In the genomic region with DNA sequence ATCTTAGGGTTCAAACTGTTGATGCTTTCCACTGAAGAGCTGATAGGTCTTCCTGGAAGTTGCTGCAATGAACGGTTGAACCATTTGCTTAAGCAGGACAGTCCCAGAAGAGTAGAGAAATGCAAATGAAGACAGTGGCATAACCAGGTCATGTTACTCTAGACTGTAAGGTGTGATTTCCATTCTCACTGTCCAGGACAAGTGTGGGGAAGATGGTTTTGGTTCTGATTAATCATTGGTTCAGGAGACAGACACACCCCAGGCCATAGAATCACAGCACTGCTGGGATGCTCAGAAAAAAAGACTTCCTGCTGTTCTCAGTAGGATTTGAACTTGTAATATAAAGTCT, we compare ENCODE assay signal across 18 cellular contexts. TPM values are rescaled to one million over a fixed set of nuclear protein-coding genes. Genes with fewer than 3 reads are reported as not detected.
DNase-seq lines count a peak whose midpoint lies in the region; ATAC-seq lines count a peak whose summit lies in the region.
"Had no signal": no experiment of that assay in that cellular context is flagged by ENCODE, and none has a peak within 500 bp of the region (broad histone marks: within the 10 kb centered on the region; RNA-seq: fewer than 3 reads in every experiment).

No MANE protein-coding gene starts in this region.

- peak overlapping the region; percentile 83 for H3K27ac Mint-ChIP-seq in activated CD4-positive, alpha-beta T cell treated with anti-CD3 and anti-CD28 coated beads for 36 hours
- no peak overlapping the region for H3K27ac Mint-ChIP-seq in activated CD4-positive, alpha-beta T cell treated with anti-CD3 and anti-CD28 coated beads, Interleukin-2, amount 10 ng/mL, durations not matched to agents 7 days and 5 days
- H3K27ac Mint-ChIP-seq in activated T-helper 2 cell treated with anti-CD3 and anti-CD28 coated beads, Interferon-gamma antibody, Interleukin-2, Interleukin-4, amounts not matched to agents 10 μg/mL and 5 μg/mL and 100 μg/mL, durations not matched to agents 14 hours and 24 hours and 36 hours, result peak overlapping the region; percentile 99
- H3K27ac Mint-ChIP-seq: activated naive CD8-positive, alpha-beta T cell had no signal

- POLR2A ChIA-PET in activated CD4-positive, alpha-beta T cell treated with anti-CD3 and anti-CD28 coated beads for 36 hours (lab: Charles Lee), result no interaction called here
- POLR2A ChIA-PET in activated CD4-positive, alpha-beta T cell treated with anti-CD3 and anti-CD28 coated beads, Interleukin-2, amount 10 ng/mL, durations not matched to agents 7 days and 5 days (lab: Charles Lee), result no interaction called here

- peaks cover 35% of the 10 kb centered on the region for H3K4me1 Mint-ChIP-seq in activated CD4-positive, alpha-beta T cell treated with anti-CD3 and anti-CD28 coated beads for 36 hours
- H3K4me1 Mint-ChIP-seq in activated CD4-positive, alpha-beta T cell treated with anti-CD3 and anti-CD28 coated beads, Interleukin-2, amount 10 ng/mL, durations not matched to agents 7 days and 5 days, result peaks cover 3% of the 10 kb centered on the region
- H3K4me1 Mint-ChIP-seq in activated T-helper 2 cell treated with anti-CD3 and anti-CD28 coated beads, Interferon-gamma antibody, Interleukin-2, Interleukin-4, amounts not matched to agents 10 μg/mL and 5 μg/mL and 100 μg/mL, durations not matched to agents 14 hours and 24 hours and 36 hours (ENCODE audit: low read depth), result peaks cover 57% of the 10 kb centered on the region

- peaks cover 9% of the 10 kb centered on the region for H3K27me3 Mint-ChIP-seq in activated CD4-positive, alpha-beta T cell treated with anti-CD3 and anti-CD28 coated beads for 36 hours
- H3K27me3 Mint-ChIP-seq in activated CD4-positive, alpha-beta T cell treated with anti-CD3 and anti-CD28 coated beads, Interleukin-2, amount 10 ng/mL, durations not matched to agents 7 days and 5 days, result peaks cover 17% of the 10 kb centered on the region
- H3K27me3 Mint-ChIP-seq in activated T-helper 2 cell treated with anti-CD3 and anti-CD28 coated beads, Interferon-gamma antibody, Interleukin-2, Interleukin-4, amounts not matched to agents 10 μg/mL and 5 μg/mL and 100 μg/mL, durations not matched to agents 14 hours and 24 hours and 36 hours (ENCODE audit: low read depth), result no peaks in the 10 kb centered on the region

- DNase-seq in activated CD4-positive, alpha-beta T cell treated with anti-CD3 and anti-CD28 coated beads for 36 hours, result no peak
- no peak for DNase-seq in activated CD4-positive, alpha-beta T cell treated with anti-CD3 and anti-CD28 coated beads, Interleukin-2, amount 10 ng/mL, durations not matched to agents 7 days and 5 days
- no peak for DNase-seq in activated T-helper 2 cell treated with anti-CD3 and anti-CD28 coated beads, Interferon-gamma antibody, Interleukin-2, Interleukin-4, amounts not matched to agents 10 μg/mL and 5 μg/mL and 100 μg/mL, durations not matched to agents 14 hours and 24 hours and 36 hours (ENCODE audit: low spot score)
- DNase-seq in AML-193 (lab: John Stamatoyannopoulos, UW), result no peak
- DNase-seq: 8988T; BE2C; Caco-2; effector memory CD4-positive, alpha-beta T cell; left colon; midbrain; stomach; upper lobe of right lung had no signal

- no peaks in the 10 kb centered on the region for H3K9me3 Mint-ChIP-seq in activated CD4-positive, alpha-beta T cell treated with anti-CD3 and anti-CD28 coated beads for 36 hours (ENCODE audit: low read depth)
- H3K9me3 Mint-ChIP-seq in activated CD4-positive, alpha-beta T cell treated with anti-CD3 and anti-CD28 coated beads, Interleukin-2, amount 10 ng/mL, durations not matched to agents 7 days and 5 days, result no peaks in the 10 kb centered on the region
- H3K9me3 Mint-ChIP-seq in activated T-helper 2 cell treated with anti-CD3 and anti-CD28 coated beads, Interferon-gamma antibody, Interleukin-2, Interleukin-4, amounts not matched to agents 10 μg/mL and 5 μg/mL and 100 μg/mL, durations not matched to agents 14 hours and 24 hours and 36 hours, result no peaks in the 10 kb centered on the region

- H3K36me3 Mint-ChIP-seq in activated CD4-positive, alpha-beta T cell treated with anti-CD3 and anti-CD28 coated beads for 36 hours (ENCODE audit: low read depth), result no peaks in the 10 kb centered on the region
- no peaks in the 10 kb centered on the region for H3K36me3 Mint-ChIP-seq in activated CD4-positive, alpha-beta T cell treated with anti-CD3 and anti-CD28 coated beads, Interleukin-2, amount 10 ng/mL, durations not matched to agents 7 days and 5 days (ENCODE audit: low read depth)
- H3K36me3 Mint-ChIP-seq in activated T-helper 2 cell treated with anti-CD3 and anti-CD28 coated beads, Interferon-gamma antibody, Interleukin-2, Interleukin-4, amounts not matched to agents 10 μg/mL and 5 μg/mL and 100 μg/mL, durations not matched to agents 14 hours and 24 hours and 36 hours (ENCODE audit: low read depth), result no peaks in the 10 kb centered on the region

- CTCF ChIA-PET in activated CD4-positive, alpha-beta T cell treated with anti-CD3 and anti-CD28 coated beads for 36 hours (lab: Charles Lee), result interaction anchor here (0.8 to 1.4 kb wide), 3 partner anchors 10 to 13 kb away, joined by 3 to 4 read pairs (median 3); no protein-coding TSS in a partner anchor
- CTCF ChIA-PET in activated CD4-positive, alpha-beta T cell treated with anti-CD3 and anti-CD28 coated beads, Interleukin-2, amount 10 ng/mL, durations not matched to agents 7 days and 5 days (lab: Charles Lee), result interaction anchor here (1.1 to 2.4 kb wide), 2 partner anchors 12 to 13 kb away, joined by 3 to 7 read pairs; no protein-coding TSS in a partner anchor

- intact Hi-C loops in activated CD4-positive, alpha-beta T cell treated with anti-CD3 and anti-CD28 coated beads for 36 hours (cut with DNase I, micrococcal nuclease), result loop anchor here (2.0 kb wide), 1 partner anchor 16 kb away; no protein-coding TSS in a partner anchor
- intact Hi-C loops in activated T-helper 2 cell treated with anti-CD3 and anti-CD28 coated beads, Interferon-gamma antibody, Interleukin-2, Interleukin-4, amounts not matched to agents 10 μg/mL and 5 μg/mL and 100 μg/mL, durations not matched to agents 14 hours and 24 hours and 36 hours (cut with micrococcal nuclease), result loop anchor here (1.0 kb wide), 2 partner anchors 9 to 16 kb away; no protein-coding TSS in a partner anchor

- H3K4me3 Mint-ChIP-seq in activated CD4-positive, alpha-beta T cell treated with anti-CD3 and anti-CD28 coated beads for 36 hours, result no peak overlapping the region
- no peak overlapping the region for H3K4me3 Mint-ChIP-seq in activated CD4-positive, alpha-beta T cell treated with anti-CD3 and anti-CD28 coated beads, Interleukin-2, amount 10 ng/mL, durations not matched to agents 7 days and 5 days
- no peak overlapping the region for H3K4me3 Mint-ChIP-seq in activated T-helper 2 cell treated with anti-CD3 and anti-CD28 coated beads, Interferon-gamma antibody, Interleukin-2, Interleukin-4, amounts not matched to agents 10 μg/mL and 5 μg/mL and 100 μg/mL, durations not matched to agents 14 hours and 24 hours and 36 hours (ENCODE audit: low read depth)
- H3K4me3 Mint-ChIP-seq: activated naive CD8-positive, alpha-beta T cell had no signal

- ATAC-seq in activated CD4-positive, alpha-beta T cell treated with anti-CD3 and anti-CD28 coated beads for 36 hours, result peak; percentile 81
- ATAC-seq in GM19467 (IDR thresholded peaks at IDR 0.05; ENCODE audit: unreplicated experiment) (peak; percentile 48), HG03175 (IDR thresholded peaks at IDR 0.05; ENCODE audit: unreplicated experiment) (peak; percentile 64), HG03095 (IDR thresholded peaks at IDR 0.05; ENCODE audit: unreplicated experiment) (no peak), GM21717 (IDR thresholded peaks at IDR 0.05; ENCODE audit: unreplicated experiment) (no peak)
- ATAC-seq: left colon, upper lobe of right lung had no signal

RNA-seq across cellular contexts. Expression of a gene that starts 34.8 kb away (rescaled TPM):
- total RNA-seq in activated CD4-positive, alpha-beta T cell treated with anti-CD3 and anti-CD28 coated beads for 36 hours, result 10 to 100 TPM; 29.8 to 30.4 TPM
- total RNA-seq in activated CD4-positive, alpha-beta T cell treated with anti-CD3 and anti-CD28 coated beads, Interleukin-2, amount 10 ng/mL, durations not matched to agents 7 days and 5 days, result 10 to 100 TPM; 22.1 to 23.6 TPM
- total RNA-seq in activated T-helper 2 cell treated with anti-CD3 and anti-CD28 coated beads, Interferon-gamma antibody, Interleukin-2, Interleukin-4, amounts not matched to agents 10 μg/mL and 5 μg/mL and 100 μg/mL, durations not matched to agents 14 hours and 24 hours and 36 hours, result 134 and 143 TPM in 2 replicates

RNA-seq across cellular contexts. Expression of a gene that starts 36.8 kb away (rescaled TPM):
- under 1 TPM; 0.23 TPM for total RNA-seq in activated CD4-positive, alpha-beta T cell treated with anti-CD3 and anti-CD28 coated beads for 36 hours
- total RNA-seq in activated CD4-positive, alpha-beta T cell treated with anti-CD3 and anti-CD28 coated beads, Interleukin-2, amount 10 ng/mL, durations not matched to agents 7 days and 5 days, result not detected
- total RNA-seq in activated T-helper 2 cell treated with anti-CD3 and anti-CD28 coated beads, Interferon-gamma antibody, Interleukin-2, Interleukin-4, amounts not matched to agents 10 μg/mL and 5 μg/mL and 100 μg/mL, durations not matched to agents 14 hours and 24 hours and 36 hours, result 1.5 and 1.6 TPM in 2 replicates
- total RNA-seq: RPMI7951 had no signal

Comparison
In these comparisons a context has a peak if more than half of its experiments do, and no peak if none do; other contexts are left out.
1. ATAC-seq: peak in activated CD4-positive, alpha-beta T cell treated with anti-CD3 and anti-CD28 coated beads for 36 hours (single experiment), GM19467 (single experiment) and HG03175 (single experiment); none in HG03095 (single experiment) and GM21717 (single experiment).